Comparison of ENCODE assay signal across 1 cellular context in genomic region chr14:31457665-31458659, GRCh38.
TF ChIP-seq lines count a peak whose summit lies in the region.

No MANE protein-coding gene starts in this region.

TF ChIP-seq in HepG2, 621 proteins besides CTCF, POLR2A, EP300 and RAD21 (continued from another document and continues in another):
- TF ChIP-seq GMEB2 (CRISPR knock-in tag; IDR thresholded peaks at IDR 0.05; ENCODE audit: low read depth) (no peak), PBX3 (CRISPR knock-in tag; IDR thresholded peaks at IDR 0.05; ENCODE audit: borderline replicate concordance) (no peak), ZNF446 (CRISPR knock-in tag; IDR thresholded peaks at IDR 0.05) (no peak), SRF (IDR thresholded peaks at IDR 0.05; ENCODE audit: low read depth, low read length) (no peak), SNAPC5 (CRISPR knock-in tag; IDR thresholded peaks at IDR 0.05; ENCODE audit: borderline replicate concordance) (0 out of 2 replicates have a peak, but pooled peaks have one; percentile 54), ZNF747 (CRISPR knock-in tag; IDR thresholded peaks at IDR 0.05; ENCODE audit: borderline replicate concordance) (no peak; the same call in 1 of the 2 replicates), HDAC2 (CRISPR knock-in tag; IDR thresholded peaks at IDR 0.05) (peak; percentile 62), ZNF549 (CRISPR knock-in tag; IDR thresholded peaks at IDR 0.05) (0 out of 2 replicates have a peak, but pooled peaks have one; percentile 49), ZNF781 (CRISPR knock-in tag; IDR thresholded peaks at IDR 0.05; ENCODE audit: borderline replicate concordance, not compliant biosample characterization) (no peak), REXO4 (CRISPR knock-in tag; IDR thresholded peaks at IDR 0.05; ENCODE audit: borderline replicate concordance) (no peak), HOXA5 (CRISPR knock-in tag; IDR thresholded peaks at IDR 0.05) (peak; percentile 76; the same call in 1 of the 2 replicates), ZNF333 (CRISPR knock-in tag; IDR thresholded peaks at IDR 0.05; ENCODE audit: borderline replicate concordance) (no peak), ZBTB7A (CRISPR knock-in tag; IDR thresholded peaks at IDR 0.05) (no peak), PRDM15 (CRISPR knock-in tag; IDR thresholded peaks at IDR 0.05) (no peak; the same call in 1 of the 2 replicates), SPEN (CRISPR knock-in tag; IDR thresholded peaks at IDR 0.05; ENCODE audit: low read depth) (no peak), ZNF343 (CRISPR knock-in tag; IDR thresholded peaks at IDR 0.05) (no peak), ZNF160 (CRISPR knock-in tag; IDR thresholded peaks at IDR 0.05) (no peak), ATRX (CRISPR knock-in tag; IDR thresholded peaks at IDR 0.05; ENCODE audit: borderline replicate concordance) (no peak), CHCHD3 (CRISPR knock-in tag; IDR thresholded peaks at IDR 0.05) (no peak), ZNF33B (CRISPR knock-in tag; IDR thresholded peaks at IDR 0.05) (no peak), ZNF639 (CRISPR knock-in tag; conservative IDR thresholded peaks at IDR 0.05) (no peak), PBX2 (CRISPR knock-in tag; IDR thresholded peaks at IDR 0.05) (no peak), NFE2L1 (CRISPR knock-in tag; IDR thresholded peaks at IDR 0.05; ENCODE audit: borderline replicate concordance) (no peak), ZBTB8A (CRISPR knock-in tag; IDR thresholded peaks at IDR 0.05; ENCODE audit: borderline replicate concordance, low read depth) (0 out of 2 replicates have a peak, but pooled peaks have one; percentile 8), ZBTB1 (CRISPR knock-in tag; IDR thresholded peaks at IDR 0.05; ENCODE audit: borderline replicate concordance) (no peak), SALL1 (CRISPR knock-in tag; IDR thresholded peaks at IDR 0.05) (peak; percentile 45; the same call in 1 of the 2 replicates), ZNF616 (CRISPR knock-in tag; IDR thresholded peaks at IDR 0.05; ENCODE audit: low read depth) (no peak), MED8 (CRISPR knock-in tag; IDR thresholded peaks at IDR 0.05; ENCODE audit: insufficient replicate concordance) (no peak), ZNF740 (CRISPR knock-in tag; IDR thresholded peaks at IDR 0.05) (no peak), ZFP62 (CRISPR knock-in tag; IDR thresholded peaks at IDR 0.05) (no peak), ZNF207 (IDR thresholded peaks at IDR 0.05; ENCODE audit: borderline replicate concordance) (no peak), BHLHE40 (IDR thresholded peaks at IDR 0.05; ENCODE audit: low read length) (peak; percentile 56; the same call in 1 of the 2 replicates), FOSL1 (CRISPR knock-in tag; IDR thresholded peaks at IDR 0.05; ENCODE audit: borderline replicate concordance) (no peak), ZNF292 (CRISPR knock-in tag; IDR thresholded peaks at IDR 0.05; ENCODE audit: borderline replicate concordance, low read depth) (peak; percentile 94), HINFP (CRISPR knock-in tag; IDR thresholded peaks at IDR 0.05; ENCODE audit: low read depth) (no peak), GATAD2A (CRISPR knock-in tag; IDR thresholded peaks at IDR 0.05) (peak; percentile 64), ZSCAN31 (CRISPR knock-in tag; IDR thresholded peaks at IDR 0.05; ENCODE audit: low read depth) (no peak), CBX2 (IDR thresholded peaks at IDR 0.05; ENCODE audit: low read depth, low read length) (peak; percentile 87; the same call in 1 of the 2 replicates), CBX2 (CRISPR knock-in tag; IDR thresholded peaks at IDR 0.05; ENCODE audit: low read depth) (no peak), ZNF704 (CRISPR knock-in tag; IDR thresholded peaks at IDR 0.05; ENCODE audit: borderline replicate concordance) (no peak), HCFC1 (IDR thresholded peaks at IDR 0.05; ENCODE audit: low read depth, low read length) (no peak), THAP8 (CRISPR knock-in tag; IDR thresholded peaks at IDR 0.05; ENCODE audit: borderline replicate concordance) (no peak), ZNF253 (CRISPR knock-in tag; IDR thresholded peaks at IDR 0.05; ENCODE audit: borderline replicate concordance) (no peak), NFIC (IDR thresholded peaks at IDR 0.05; ENCODE audit: low read length) (no peak; the same call in 1 of the 2 replicates), ZNF468 (CRISPR knock-in tag; IDR thresholded peaks at IDR 0.05) (no peak), MIER3 (CRISPR knock-in tag; IDR thresholded peaks at IDR 0.05; ENCODE audit: borderline replicate concordance) (0 out of 2 replicates have a peak, but pooled peaks have one; percentile 11), NAIF1 (CRISPR knock-in tag; IDR thresholded peaks at IDR 0.05; ENCODE audit: borderline replicate concordance) (no peak), BCL3 (CRISPR knock-in tag; IDR thresholded peaks at IDR 0.05) (no peak), FLYWCH1 (CRISPR knock-in tag; IDR thresholded peaks at IDR 0.05) (no peak), RNF2 (conservative IDR thresholded peaks at IDR 0.05; ENCODE audit: low read depth) (peak; percentile 81), DNMT1 (CRISPR knock-in tag; IDR thresholded peaks at IDR 0.05) (no peak), ZNF678 (CRISPR knock-in tag; IDR thresholded peaks at IDR 0.05) (no peak), ZNF615 (CRISPR knock-in tag; IDR thresholded peaks at IDR 0.05; ENCODE audit: borderline replicate concordance) (no peak), ZNF275 (CRISPR knock-in tag; IDR thresholded peaks at IDR 0.05; ENCODE audit: borderline replicate concordance) (no peak), NFE2L2 (IDR thresholded peaks at IDR 0.05; ENCODE audit: low read length) (no peak; the same call in 1 of the 2 replicates), XRCC5 (optimal IDR thresholded peaks at IDR 0.05; ENCODE audit: low read length) (no peak), FIP1L1 (IDR thresholded peaks at IDR 0.05; ENCODE audit: borderline replicate concordance, insufficient read depth, low read depth, low read length) (no peak), SMAD1 (CRISPR knock-in tag; IDR thresholded peaks at IDR 0.05; ENCODE audit: borderline replicate concordance, low read depth) (no peak)
